In genomic region chr10:46019541-46020343, GRCh38 we compare ENCODE assay signal across 8 cellular contexts. TPM values are rescaled to one million over a fixed set of nuclear protein-coding genes. Genes with fewer than 3 reads are reported as not detected.
DNase-seq lines count a peak whose midpoint lies in the region; ATAC-seq, FAIRE-seq and TF ChIP-seq lines count a peak whose summit lies in the region.

No MANE protein-coding gene starts in this region.

- H3K9me3 ChIP-seq in H9 (ENCODE audit: control insufficient read depth, low read depth, low read length) (no peaks in the 10 kb centered on the region), right atrium auricular region (no peaks in the 10 kb centered on the region), small intestine (ENCODE audit: control insufficient read depth, low read depth) (no peaks in the 10 kb centered on the region)

- FAIRE-seq in small intestine (lab: Jason Lieb, UNC): no peak

- H4K5ac ChIP-seq in H9 (ENCODE audit: insufficient read length, low read depth, low read length): no peak overlapping the region

- H4K8ac ChIP-seq in H9 (replicated peaks; ENCODE audit: insufficient read length, low read depth, low read length): no peak overlapping the region

- H3K4me1 ChIP-seq in H9 (ENCODE audit: insufficient read depth, low read length) (no peaks in the 10 kb centered on the region; the same call in 1 of the 2 replicates), right atrium auricular region (peaks cover 0 to 89% of the 10 kb centered on the region in 2 donors), small intestine (ENCODE audit: control insufficient read depth in 2 of 2, insufficient read depth in 1 of 2, low read depth in 1 of 2, low read length in 1 of 2) (peaks cover 5 to 13% of the 10 kb centered on the region in 2 donors)

- H3K27me3 ChIP-seq in H9 (ENCODE audit: insufficient read depth, low read length) (no peaks in the 10 kb centered on the region), right atrium auricular region (no peaks in the 10 kb centered on the region), small intestine (ENCODE audit: control insufficient read depth in 2 of 2, insufficient read depth in 2 of 2, low read length in 2 of 2) (no peaks in the 10 kb centered on the region)

- H3K4ac ChIP-seq in H9 (ENCODE audit: low read depth, low read length): no peak overlapping the region

- H3K79me1 ChIP-seq in H9 (ENCODE audit: insufficient read depth, low read depth, low read length, poor library complexity, severe bottlenecking): peaks cover 3% of the 10 kb centered on the region

- intact Hi-C loops in activated CD4-positive, alpha-beta memory T cell treated with anti-CD3 and anti-CD28 coated beads for 36 hours (cut with micrococcal nuclease): loop anchor here (10.0 kb wide), 1 partner anchor 1015 kb away; the partner anchor contains the start of gene ZNF22

- peaks cover 20 to 30% of the 10 kb centered on the region in 2 experiments for H3K4me1 Mint-ChIP-seq in H9
- H3K4me1 Mint-ChIP-seq in activated CD4-positive, alpha-beta memory T cell treated with anti-CD3 and anti-CD28 coated beads for 36 hours (ENCODE audit: low read depth): peaks cover 73% of the 10 kb centered on the region

- H3K23ac ChIP-seq in H9 (ENCODE audit: insufficient read length, low read depth, low read length): no peak overlapping the region

- no peak overlapping the region for H4K91ac ChIP-seq in H9 (ENCODE audit: insufficient read length, low read depth, low read length)

- H3K18ac ChIP-seq in H9 (ENCODE audit: insufficient read length, low read depth, low read length): no peak overlapping the region

- H3K27ac Mint-ChIP-seq in H9: peak overlapping the region in 2 of 3 experiments; percentile 39 to 75; a peak in 2 of 7 replicates
- peak overlapping the region; percentile 53 for H3K27ac Mint-ChIP-seq in activated CD4-positive, alpha-beta memory T cell treated with anti-CD3 and anti-CD28 coated beads for 36 hours

- H2BK20ac ChIP-seq in H9 (ENCODE audit: low read depth, low read length, poor library complexity, severe bottlenecking): no peak overlapping the region

- CTCF ChIA-PET in activated CD4-positive, alpha-beta memory T cell treated with anti-CD3 and anti-CD28 coated beads for 36 hours (lab: Charles Lee): interaction anchor here (5.5 kb wide), 1 partner anchor 9 kb away, joined by 35 read pairs; the partner anchor contains the start of gene NCOA4

- no peak overlapping the region for H3K9ac ChIP-seq in H9 (ENCODE audit: extremely low read depth, insufficient read length, low read length)

- H2BK12ac ChIP-seq in H9 (ENCODE audit: insufficient read length, low read depth, low read length): no peak overlapping the region

- H3K4me2 ChIP-seq in H9 (ENCODE audit: insufficient read depth, insufficient read length, low read length): no peak overlapping the region

- no peak overlapping the region for H3K4me3 Mint-ChIP-seq in H9
- H3K4me3 Mint-ChIP-seq in activated CD4-positive, alpha-beta memory T cell treated with anti-CD3 and anti-CD28 coated beads for 36 hours: no peak overlapping the region

- no peak for ATAC-seq in GM21723 (IDR thresholded peaks at IDR 0.05; ENCODE audit: unreplicated experiment)

- H2BK120ac ChIP-seq in H9 (ENCODE audit: low read depth, low read length, poor library complexity, severe bottlenecking): no peak overlapping the region

- no peak overlapping the region for H3K27ac ChIP-seq in H9 (ENCODE audit: insufficient read length, low read depth, low read length)
- H3K27ac ChIP-seq in right atrium auricular region: peak overlapping the region; percentile 74 to 91
- peak overlapping the region; percentile 10 to 77 for H3K27ac ChIP-seq in small intestine (ENCODE audit: low read depth in 1 of 2, low read length in 1 of 2)

- H2AK5ac ChIP-seq in H9 (ENCODE audit: insufficient read length, low read length): no peak overlapping the region

- no peak overlapping the region for H2BK15ac ChIP-seq in H9 (ENCODE audit: low read depth, low read length)

- no peaks in the 10 kb centered on the region for H3K9me3 Mint-ChIP-seq in H9
- no peaks in the 10 kb centered on the region for H3K9me3 Mint-ChIP-seq in activated CD4-positive, alpha-beta memory T cell treated with anti-CD3 and anti-CD28 coated beads for 36 hours

- H3K36me3 ChIP-seq in right atrium auricular region (peaks cover 10% of the 10 kb centered on the region), small intestine (ENCODE audit: control insufficient read depth in 2 of 2, insufficient read depth in 2 of 2, low read length in 2 of 2) (peaks cover 6 to 10% of the 10 kb centered on the region in 2 donors)

- no peak overlapping the region for H2AFZ ChIP-seq in H9 (ENCODE audit: low read length)

- H3K79me2 ChIP-seq in H9 (ENCODE audit: insufficient read depth, low read length): peaks cover 6% of the 10 kb centered on the region; the same call in 1 of the 2 replicates

- DNase-seq in H9 (no peak), right atrium auricular region (ENCODE audit: low spot score) (no peak), small intestine (peak; percentile 78), RKO (ENCODE audit: low spot score) (no peak), NK-92 (lab: John Stamatoyannopoulos, UW; ENCODE audit: unreplicated experiment) (no peak), 8988T (no peak)
- DNase-seq in activated CD4-positive, alpha-beta memory T cell treated with anti-CD3 and anti-CD28 coated beads for 36 hours: no peak

- TF ChIP-seq CTCF in H9 (conservative IDR thresholded peaks at IDR 0.05) (no peak), right atrium auricular region (IDR thresholded peaks at IDR 0.05) (no peak)

- no peak overlapping the region for H3K14ac ChIP-seq in H9 (ENCODE audit: insufficient read depth, low read length)

- H3K23me2 ChIP-seq in H9 (ENCODE audit: insufficient read length, low read depth, low read length, poor library complexity, severe bottlenecking): no peaks in the 10 kb centered on the region

- peak overlapping the region in 1 of 2 donors; percentile 13 for H3K4me3 ChIP-seq in right atrium auricular region
- peak overlapping the region in 1 of 2 donors; percentile 22 for H3K4me3 ChIP-seq in small intestine (ENCODE audit: low read depth in 1 of 2, low read length in 2 of 2)

- H3K27me3 Mint-ChIP-seq in H9 (ENCODE audit: low read depth): no peaks in the 10 kb centered on the region
- no peaks in the 10 kb centered on the region for H3K27me3 Mint-ChIP-seq in activated CD4-positive, alpha-beta memory T cell treated with anti-CD3 and anti-CD28 coated beads for 36 hours

- H4K20me1 ChIP-seq in H9 (ENCODE audit: control insufficient read depth, insufficient read depth, insufficient read length): no peaks in the 10 kb centered on the region

- no peak overlapping the region for H3T11ph ChIP-seq in H9 (ENCODE audit: low read length)

- no CpG with 5 or more reads among the region's 7 CpGs for WGBS in H9 (ENCODE audit: extremely low coverage, insufficient read length, low lambda C conversion rate)
- WGBS in small intestine, 3 donors: 34 to 55% (median 43%) methylated on average over 7 of the region's 7 CpGs

- H2BK5ac ChIP-seq in H9 (ENCODE audit: insufficient read length, low read length): no peak overlapping the region

- peaks cover 1 to 10% (median 3%) of the 10 kb centered on the region in 3 experiments; a peak in 6 of 7 replicates for H3K36me3 Mint-ChIP-seq in H9 (ENCODE audit: insufficient read depth in 1 of 3, low read depth in 3 of 3)
- peaks cover 12% of the 10 kb centered on the region for H3K36me3 Mint-ChIP-seq in activated CD4-positive, alpha-beta memory T cell treated with anti-CD3 and anti-CD28 coated beads for 36 hours

- H3K56ac ChIP-seq in H9 (ENCODE audit: insufficient read length, low read depth, low read length): no peak overlapping the region

- POLR2A ChIA-PET in activated CD4-positive, alpha-beta memory T cell treated with anti-CD3 and anti-CD28 coated beads for 36 hours (lab: Charles Lee): interaction anchor here (1.0 kb wide), 1 partner anchor 14 kb away, joined by 3 read pairs; no protein-coding TSS in a partner anchor

RNA-seq across cellular contexts. Expression of gene NCOA4, which starts 10.7 kb away (rescaled TPM):
- total RNA-seq in H9 (2021) (83.3 and 83.9 TPM in 2 replicates), right atrium auricular region (100 to 1,000 TPM; 155 to 259 TPM)
- total RNA-seq in activated CD4-positive, alpha-beta memory T cell treated with anti-CD3 and anti-CD28 coated beads for 36 hours: 10 to 100 TPM; 79.9 to 85.3 TPM
- 100 to 1,000 TPM in 2 of 3 donors, 10 to 100 TPM in 1; 82.1 to 245 (median 236) TPM for polyA plus RNA-seq in small intestine

RNA-seq across cellular contexts. Expression of gene MSMB, which starts 26.3 kb away (rescaled TPM):
- total RNA-seq in H9 (2021): not detected in 2 replicates
- total RNA-seq in activated CD4-positive, alpha-beta memory T cell treated with anti-CD3 and anti-CD28 coated beads for 36 hours: not detected
- total RNA-seq in right atrium auricular region: not detected
- 10 to 100 TPM in 1 of 3 donors, under 1 TPM in 1, not detected in 1; 0.58 to 46.3 TPM for polyA plus RNA-seq in small intestine

RNA-seq across cellular contexts. Expression of gene TIMM23, which starts 47.5 kb away (rescaled TPM):
- total RNA-seq in H9 (2021) (95.9 and 105 TPM in 2 replicates), right atrium auricular region (10 to 100 TPM; 67.6 to 88.8 TPM)
- total RNA-seq in activated CD4-positive, alpha-beta memory T cell treated with anti-CD3 and anti-CD28 coated beads for 36 hours: 10 to 100 TPM; 70.2 to 73.4 TPM
- 10 to 100 TPM; 71.9 to 91.0 (median 79.2) TPM for polyA plus RNA-seq in small intestine
